In genomic region chr16:9612267-9612666, GRCh38 we compare ENCODE assay signal across 15 cellular contexts.
A peak's percentile ranks its signal among the peaks of the same experiment; 100 is the strongest.
DNase-seq lines count a peak whose midpoint lies in the region; ATAC-seq, FAIRE-seq and TF ChIP-seq lines count a peak whose summit lies in the region.
"Had no signal": no experiment of that assay in that cellular context is flagged by ENCODE, and none has a peak within 500 bp of the region (broad histone marks: within the 10 kb centered on the region; RNA-seq: fewer than 3 reads in every experiment).

No MANE protein-coding gene starts in this region.

- ATAC-seq in upper lobe of right lung (no peak), GM21367 (IDR thresholded peaks at IDR 0.05; ENCODE audit: unreplicated experiment) (no peak), body of pancreas (no peak)
- ATAC-seq: Panc1 had no signal

- TF ChIP-seq POLR2A in body of pancreas (IDR thresholded peaks at IDR 0.05), result no peak

- peak; percentile 13 for DNase-seq in astrocyte of the hippocampus (ENCODE audit: low read depth, low spot score)
- peak; percentile 45 for DNase-seq in iPS-NIHi7 (ENCODE audit: extremely low spot score)
- peak; percentile 29 for DNase-seq in urothelium cell line (ENCODE audit: low spot score)
- DNase-seq in upper lobe of right lung, result no peak
- no peak for DNase-seq in body of pancreas
- DNase-seq: COR-L47, NCI-H1436, NCI-H2029, NCI-H510A, NCI-H774 had no signal

- TF ChIP-seq CTCF in upper lobe of right lung (IDR thresholded peaks at IDR 0.05), result no peak
- TF ChIP-seq CTCF in body of pancreas (IDR thresholded peaks at IDR 0.05), result no peak

- no peaks in the 10 kb centered on the region for H3K36me3 ChIP-seq in HUES48 (ENCODE audit: control insufficient read depth, insufficient read depth, low read length)
- no peaks in the 10 kb centered on the region for H3K36me3 ChIP-seq in upper lobe of right lung
- no peaks in the 10 kb centered on the region for H3K36me3 ChIP-seq in body of pancreas (replicated peaks in 1 of 2; ENCODE audit: insufficient read depth in 1 of 2, low read depth in 2 of 2)

- H3K27ac ChIP-seq in HUES48 (ENCODE audit: low read depth, low read length) (peak overlapping the region; percentile 11), upper lobe of right lung (no peak overlapping the region), body of pancreas (no peak overlapping the region)

- intact Hi-C loops in upper lobe of right lung (cut with DNase I), result no loop called here
- intact Hi-C loops in body of pancreas (cut with DNase I), result no loop called here

- no peaks in the 10 kb centered on the region for H3K27me3 ChIP-seq in HUES48 (ENCODE audit: control insufficient read depth, insufficient read depth, low read length)
- no peaks in the 10 kb centered on the region for H3K27me3 ChIP-seq in upper lobe of right lung
- no peaks in the 10 kb centered on the region for H3K27me3 ChIP-seq in body of pancreas

- no peak for FAIRE-seq in urothelium cell line (lab: Jason Lieb, UNC)
- FAIRE-seq: H54, HTR-8/SVneo had no signal

- H3K9me3 ChIP-seq in HUES48 (ENCODE audit: control insufficient read depth, insufficient read depth, low read length), result no peaks in the 10 kb centered on the region
- H3K9me3 ChIP-seq in upper lobe of right lung, result no peaks in the 10 kb centered on the region
- no peaks in the 10 kb centered on the region for H3K9me3 ChIP-seq in body of pancreas

- H3K4me3 ChIP-seq in HUES48 (ENCODE audit: low read depth, low read length), result no peak overlapping the region
- H3K4me3 ChIP-seq in upper lobe of right lung, result no peak overlapping the region
- H3K4me3 ChIP-seq in body of pancreas, result no peak overlapping the region

- H3K9ac ChIP-seq in HUES48 (ENCODE audit: low read depth, low read length), result no peak overlapping the region

- WGBS in body of pancreas, 2 donors, result 60 to 78% methylated on average over 7 of the region's 7 CpGs

- H3K4me1 ChIP-seq in HUES48 (ENCODE audit: control insufficient read depth, insufficient read depth, low read length), result peaks cover 7% of the 10 kb centered on the region; the same call in 1 of the 2 replicates
- no peaks in the 10 kb centered on the region for H3K4me1 ChIP-seq in upper lobe of right lung
- H3K4me1 ChIP-seq in body of pancreas, result no peaks in the 10 kb centered on the region

Comparison
In these comparisons a context has a peak if more than half of its experiments do, and no peak if none do; other contexts are left out.
1. DNase-seq: peak in astrocyte of the hippocampus (single experiment), iPS-NIHi7 (single experiment) and urothelium cell line (single experiment); none in upper lobe of right lung (single experiment) and body of pancreas (0 of 4).